In the genomic region with DNA sequence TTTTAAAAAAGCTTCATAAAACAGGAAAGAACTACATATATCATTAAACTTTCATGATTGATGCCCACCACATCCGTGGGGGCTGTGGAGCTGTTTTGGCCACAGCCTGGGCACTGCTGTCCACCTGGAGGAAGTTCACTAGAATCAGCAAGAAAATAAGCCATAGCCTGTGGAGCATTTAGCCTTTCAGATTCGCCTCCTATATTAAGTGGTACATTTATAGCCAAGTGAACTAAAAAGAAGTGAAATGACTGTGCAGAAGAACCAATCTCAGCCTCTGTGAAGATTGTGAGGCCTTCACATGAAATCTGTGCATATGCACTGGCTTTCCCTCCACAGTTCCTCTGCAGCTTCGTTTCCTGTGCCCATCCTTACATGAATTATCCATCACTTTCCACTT, we compare ENCODE assay signal across 29 cellular contexts. TPM values are rescaled to one million over a fixed set of nuclear protein-coding genes. Genes with fewer than 3 reads are reported as not detected.
A peak's percentile ranks its signal among the peaks of the same experiment; 100 is the strongest.
DNase-seq lines count a peak whose midpoint lies in the region; ATAC-seq and TF ChIP-seq lines count a peak whose summit lies in the region.
"Had no signal": no experiment of that assay in that cellular context is flagged by ENCODE, and none has a peak within 500 bp of the region (broad histone marks: within the 10 kb centered on the region; RNA-seq: fewer than 3 reads in every experiment).

No MANE protein-coding gene starts in this region.

- intact Hi-C loops in activated B cell treated with CpG ODN at 0.5 μM for 24 hours (cut with micrococcal nuclease): no loop called here

- no peak overlapping the region for H3K4me3 Mint-ChIP-seq in activated B cell treated with CpG ODN at 0.5 μM for 24 hours
- H3K4me3 Mint-ChIP-seq: activated naive CD8-positive, alpha-beta T cell treated with anti-CD3 and anti-CD28 coated beads, Interleukin-2, amount 50 U/mL, for 24 hours; central memory CD8-positive, alpha-beta T cell had no signal

- no peaks in the 10 kb centered on the region for H3K9me3 Mint-ChIP-seq in activated B cell treated with CpG ODN at 0.5 μM for 24 hours
- H3K9me3 Mint-ChIP-seq: activated naive CD8-positive, alpha-beta T cell treated with anti-CD3 and anti-CD28 coated beads, Interleukin-2, amount 50 U/mL, for 24 hours; central memory CD8-positive, alpha-beta T cell had no signal

- CTCF ChIA-PET in activated B cell treated with CpG ODN at 0.5 μM for 24 hours (lab: Charles Lee): interaction anchor here (0.8 to 1.4 kb wide), 5 partner anchors 15 to 195 kb away, joined by 3 to 4 read pairs (median 3); no protein-coding TSS in a partner anchor

- DNase-seq in activated B cell treated with CpG ODN at 0.5 μM for 24 hours (no peak), left lobe of liver (ENCODE audit: low spot score) (no peak), NCI-H446 (lab: John Stamatoyannopoulos, UW) (no peak)
- DNase-seq in stimulated activated CD4-positive, alpha-beta T cell treated with anti-CD3 and anti-CD28 coated beads, Interleukin-15, amount 100 ng/mL, for 24 hours: no peak
- DNase-seq: activated gamma-delta T cell; activated naive CD8-positive, alpha-beta T cell treated with anti-CD3 and anti-CD28 coated beads, Interleukin-2, amount 50 U/mL, for 24 hours; C1 segment of cervical spinal cord; Calu3; islet precursor cell; mucosa of descending colon; NCI-H1694; NCI-H2171; NCI-H69; Peyer's patch; right cardiac atrium; spleen; stimulated activated CD4-positive, alpha-beta T cell treated with anti-CD3 and anti-CD28 coated beads, Interleukin-4, amount 100 ng/mL, for 24 hours; stimulated activated naive CD4-positive, alpha-beta T cell treated with Interleukin-2 at 50 U/mL for 16 hours had no signal

- ATAC-seq in GM18517 (IDR thresholded peaks at IDR 0.05; ENCODE audit: unreplicated experiment): peak; percentile 48
- peak; percentile 49 for ATAC-seq in GM21423 (IDR thresholded peaks at IDR 0.05; ENCODE audit: unreplicated experiment)
- ATAC-seq in HG02938 (IDR thresholded peaks at IDR 0.05; ENCODE audit: unreplicated experiment): peak; percentile 58
- ATAC-seq in activated B cell treated with CpG ODN at 0.5 μM for 24 hours (ENCODE audit: low read depth): no peak
- no peak for ATAC-seq in left lobe of liver
- ATAC-seq in HG03280 (IDR thresholded peaks at IDR 0.05; ENCODE audit: unreplicated experiment): no peak
- ATAC-seq: activated CD4-positive, CD25-positive, alpha-beta regulatory T cell treated with anti-CD3 and anti-CD28 coated beads, Interleukin-2, amount 50 U/mL, for 24 hours; activated naive CD8-positive, alpha-beta T cell treated with anti-CD3 and anti-CD28 coated beads, Interleukin-2, amount 50 U/mL, for 24 hours; HepG2; mucosa of descending colon; right cardiac atrium had no signal

- H3K27ac Mint-ChIP-seq in activated B cell treated with CpG ODN at 0.5 μM for 24 hours: peak overlapping the region; percentile 35
- H3K27ac Mint-ChIP-seq: activated naive CD8-positive, alpha-beta T cell treated with anti-CD3 and anti-CD28 coated beads, Interleukin-2, amount 50 U/mL, for 24 hours had no signal

- POLR2A ChIA-PET in activated B cell treated with CpG ODN at 0.5 μM for 24 hours (lab: Charles Lee): no interaction called here

- H3K27me3 Mint-ChIP-seq in activated B cell treated with CpG ODN at 0.5 μM for 24 hours: no peaks in the 10 kb centered on the region
- H3K27me3 Mint-ChIP-seq: activated naive CD8-positive, alpha-beta T cell treated with anti-CD3 and anti-CD28 coated beads, Interleukin-2, amount 50 U/mL, for 24 hours; central memory CD8-positive, alpha-beta T cell had no signal

- H3K4me1 Mint-ChIP-seq in activated B cell treated with CpG ODN at 0.5 μM for 24 hours: peaks cover 7% of the 10 kb centered on the region
- H3K4me1 Mint-ChIP-seq: activated naive CD8-positive, alpha-beta T cell treated with anti-CD3 and anti-CD28 coated beads, Interleukin-2, amount 50 U/mL, for 24 hours; central memory CD8-positive, alpha-beta T cell had no signal

- peaks cover 68% of the 10 kb centered on the region for H3K36me3 Mint-ChIP-seq in activated B cell treated with CpG ODN at 0.5 μM for 24 hours (ENCODE audit: low read depth)

- TF ChIP-seq CTCF in activated B cell treated with CpG ODN at 0.5 μM for 24 hours (IDR thresholded peaks at IDR 0.05): no peak

RNA-seq across cellular contexts. Expression of gene WNT16, which starts 23.5 kb away (rescaled TPM):
- 4.9 and 6.7 TPM in 2 replicates for total RNA-seq in activated B cell treated with CpG ODN at 0.5 μM for 24 hours
- not detected for total RNA-seq in left lobe of liver
- total RNA-seq: Calu3, dermis microvascular lymphatic vessel endothelial cell, endothelial cell of umbilical vein, glomerular endothelial cell, HepG2, Peyer's patch, right cardiac atrium, thoracic aorta had no signal

RNA-seq across cellular contexts. Expression of gene FAM3C, which starts 43.8 kb away (rescaled TPM):
- total RNA-seq in activated B cell treated with CpG ODN at 0.5 μM for 24 hours (54.8 and 59.3 TPM in 2 replicates), left lobe of liver (18.3 TPM)

Comparison
In these comparisons a context has a peak if more than half of its experiments do, and no peak if none do; other contexts are left out.
1. ATAC-seq: peak in GM18517 (single experiment), GM21423 (single experiment) and HG02938 (single experiment); none in activated B cell treated with CpG ODN at 0.5 μM for 24 hours (single experiment), left lobe of liver (single experiment) and HG03280 (single experiment).